ENCODE assay signal across 8 cellular contexts in genomic region chr11:67465190-67465522, GRCh38. TPM values are rescaled to one million over a fixed set of nuclear protein-coding genes. Genes with fewer than 3 reads are reported as not detected.
DNase-seq lines count a peak whose midpoint lies in the region; ATAC-seq and TF ChIP-seq lines count a peak whose summit lies in the region.

No MANE protein-coding gene starts in this region.

- no peaks in the 10 kb centered on the region for H3K9me3 Mint-ChIP-seq in activated CD4-positive, alpha-beta T cell treated with anti-CD3 and anti-CD28 coated beads, Interleukin-2, amount 10 ng/mL, durations not matched to agents 24 days and 14 days
- H3K9me3 Mint-ChIP-seq in activated naive CD8-positive, alpha-beta T cell treated with anti-CD3 and anti-CD28 coated beads, Interleukin-2, amount 50 U/mL, for 24 hours, result no peaks in the 10 kb centered on the region

- H3K36me3 Mint-ChIP-seq in activated CD4-positive, alpha-beta T cell treated with anti-CD3 and anti-CD28 coated beads, Interleukin-2, amount 10 ng/mL, durations not matched to agents 24 days and 14 days (ENCODE audit: low read depth), result peaks cover 7% of the 10 kb centered on the region
- H3K36me3 Mint-ChIP-seq in activated naive CD8-positive, alpha-beta T cell treated with anti-CD3 and anti-CD28 coated beads, Interleukin-2, amount 50 U/mL, for 24 hours (ENCODE audit: low read depth), result no peaks in the 10 kb centered on the region

- peak overlapping the region; percentile 90 for H3K4me3 ChIP-seq in kidney epithelial cell (ENCODE audit: low read depth, low read length)
- H3K4me3 ChIP-seq in testis, result peak overlapping the region; percentile 49 to 66

- intact Hi-C loops in activated CD4-positive, alpha-beta T cell treated with anti-CD3 and anti-CD28 coated beads, Interleukin-2, amount 10 ng/mL, durations not matched to agents 24 days and 14 days (cut with micrococcal nuclease), result no loop called here
- intact Hi-C loops in testis (cut with DNase I; ENCODE audit: low total_unique reads), result no loop called here

- peak overlapping the region; percentile 85 to 87 for H3K27ac ChIP-seq in testis

- DNase-seq in activated CD4-positive, alpha-beta T cell treated with anti-CD3 and anti-CD28 coated beads, Interleukin-2, amount 10 ng/mL, durations not matched to agents 24 days and 14 days, result no peak
- DNase-seq in activated CD4-positive, alpha-beta T cell treated with anti-CD3 and anti-CD28 coated beads, Interleukin-2, amount 50 U/mL, for 1 hour, result no peak
- DNase-seq in activated naive CD8-positive, alpha-beta T cell treated with anti-CD3 and anti-CD28 coated beads, Interleukin-2, amount 50 U/mL, for 24 hours, result no peak
- DNase-seq in kidney epithelial cell (ENCODE audit: low read depth), result no peak
- no peak for DNase-seq in testis
- no peak for DNase-seq in DMS114 treated with DMSO at 0.1 percent for 48 hours (lab: John Stamatoyannopoulos, UW; ENCODE audit: unreplicated experiment)
- no peak for DNase-seq in NCI-H1436 (lab: John Stamatoyannopoulos, UW)

- peak overlapping the region; percentile 91 for H3K4me3 Mint-ChIP-seq in activated CD4-positive, alpha-beta T cell treated with anti-CD3 and anti-CD28 coated beads, Interleukin-2, amount 10 ng/mL, durations not matched to agents 24 days and 14 days
- H3K4me3 Mint-ChIP-seq in activated naive CD8-positive, alpha-beta T cell treated with anti-CD3 and anti-CD28 coated beads, Interleukin-2, amount 50 U/mL, for 24 hours, result peak overlapping the region; percentile 84

- H3K27me3 Mint-ChIP-seq in activated CD4-positive, alpha-beta T cell treated with anti-CD3 and anti-CD28 coated beads, Interleukin-2, amount 10 ng/mL, durations not matched to agents 24 days and 14 days, result no peaks in the 10 kb centered on the region
- no peaks in the 10 kb centered on the region for H3K27me3 Mint-ChIP-seq in activated naive CD8-positive, alpha-beta T cell treated with anti-CD3 and anti-CD28 coated beads, Interleukin-2, amount 50 U/mL, for 24 hours

- no peaks in the 10 kb centered on the region for H3K9me3 ChIP-seq in testis

- TF ChIP-seq CTCF in kidney epithelial cell (IDR thresholded peaks at IDR 0.05; ENCODE audit: insufficient read depth, low read length, poor library complexity, severe bottlenecking), result no peak
- no peak for TF ChIP-seq CTCF in testis (IDR thresholded peaks at IDR 0.05)

- H3K4me1 Mint-ChIP-seq in activated CD4-positive, alpha-beta T cell treated with anti-CD3 and anti-CD28 coated beads, Interleukin-2, amount 10 ng/mL, durations not matched to agents 24 days and 14 days, result peaks cover 21% of the 10 kb centered on the region
- H3K4me1 Mint-ChIP-seq in activated naive CD8-positive, alpha-beta T cell treated with anti-CD3 and anti-CD28 coated beads, Interleukin-2, amount 50 U/mL, for 24 hours, result peaks cover 36% of the 10 kb centered on the region

- peak overlapping the region; percentile 92 for H3K27ac Mint-ChIP-seq in activated CD4-positive, alpha-beta T cell treated with anti-CD3 and anti-CD28 coated beads, Interleukin-2, amount 10 ng/mL, durations not matched to agents 24 days and 14 days
- peak overlapping the region; percentile 82 for H3K27ac Mint-ChIP-seq in activated naive CD8-positive, alpha-beta T cell treated with anti-CD3 and anti-CD28 coated beads, Interleukin-2, amount 50 U/mL, for 24 hours

- TF ChIP-seq POLR2A in testis (IDR thresholded peaks at IDR 0.05), result no peak

- ATAC-seq in activated naive CD8-positive, alpha-beta T cell treated with anti-CD3 and anti-CD28 coated beads, Interleukin-2, amount 50 U/mL, for 24 hours, result no peak
- no peak for ATAC-seq in GM21423 (IDR thresholded peaks at IDR 0.05; ENCODE audit: unreplicated experiment)

- H3K27me3 ChIP-seq in kidney epithelial cell (ENCODE audit: control insufficient read depth, insufficient read depth, low read length) (no peaks in the 10 kb centered on the region), testis (no peaks in the 10 kb centered on the region)

- 54 to 79% methylated on average over 3 of the region's 3 CpGs for WGBS in testis, 2 donors

- H3K36me3 ChIP-seq in kidney epithelial cell (ENCODE audit: control insufficient read depth, insufficient read depth, low read length) (peaks cover 2% of the 10 kb centered on the region), testis (ENCODE audit: low read depth, missing control alignments) (no peaks in the 10 kb centered on the region)

- peaks cover 12% of the 10 kb centered on the region for H3K4me1 ChIP-seq in testis

RNA-seq across cellular contexts. Expression of gene TMEM134, which starts 3.9 kb away (rescaled TPM):
- total RNA-seq in activated CD4-positive, alpha-beta T cell treated with anti-CD3 and anti-CD28 coated beads, Interleukin-2, amount 10 ng/mL, durations not matched to agents 24 days and 14 days, result 56.8 and 58.3 TPM in 2 replicates
- total RNA-seq in kidney epithelial cell (53.8 and 102 TPM in 2 replicates), testis (100 to 1,000 TPM; 126 to 149 TPM)
- polyA plus RNA-seq in testis (ENCODE audit: insufficient read depth, low read depth, low replicate concordance), result 97.5 TPM

RNA-seq across cellular contexts. Expression of gene CABP4, which starts 10.0 kb away (rescaled TPM):
- 0.66 and 0.68 TPM in 2 replicates for total RNA-seq in activated CD4-positive, alpha-beta T cell treated with anti-CD3 and anti-CD28 coated beads, Interleukin-2, amount 10 ng/mL, durations not matched to agents 24 days and 14 days
- total RNA-seq in kidney epithelial cell (0.17 TPM in 1 of 2 replicates, not detected in the other), testis (1 to 10 TPM in 1 of 2 donors, under 1 TPM in 1; 0.87 to 1.2 TPM)
- polyA plus RNA-seq in testis (ENCODE audit: insufficient read depth, low read depth, low replicate concordance), result 0.98 TPM

RNA-seq across cellular contexts. Expression of gene GPR152, which starts 12.6 kb away (rescaled TPM):
- not detected in 2 replicates for total RNA-seq in activated CD4-positive, alpha-beta T cell treated with anti-CD3 and anti-CD28 coated beads, Interleukin-2, amount 10 ng/mL, durations not matched to agents 24 days and 14 days
- total RNA-seq in kidney epithelial cell (not detected in 2 replicates), testis (not detected)
- not detected for polyA plus RNA-seq in testis (ENCODE audit: insufficient read depth, low read depth, low replicate concordance)

RNA-seq across cellular contexts. Expression of gene AIP, which starts 17.7 kb away (rescaled TPM):
- 186 and 189 TPM in 2 replicates for total RNA-seq in activated CD4-positive, alpha-beta T cell treated with anti-CD3 and anti-CD28 coated beads, Interleukin-2, amount 10 ng/mL, durations not matched to agents 24 days and 14 days
- total RNA-seq in kidney epithelial cell (45.9 and 55.9 TPM in 2 replicates), testis (10 to 100 TPM; 34.6 to 61.7 TPM)
- polyA plus RNA-seq in testis (ENCODE audit: insufficient read depth, low read depth, low replicate concordance), result 60.7 TPM

RNA-seq across cellular contexts. Expression of gene CORO1B, which starts 21.9 kb away (rescaled TPM):
- 251 and 259 TPM in 2 replicates for total RNA-seq in activated CD4-positive, alpha-beta T cell treated with anti-CD3 and anti-CD28 coated beads, Interleukin-2, amount 10 ng/mL, durations not matched to agents 24 days and 14 days
- total RNA-seq in kidney epithelial cell, result 136 and 153 TPM in 2 replicates
- 10 to 100 TPM; 34.6 to 48.6 TPM for total RNA-seq in testis
- 34.3 TPM for polyA plus RNA-seq in testis (ENCODE audit: insufficient read depth, low read depth, low replicate concordance)
